In genomic region chr18:59748628-59749360, GRCh38 we compare ENCODE assay signal across 1 cellular context.
TF ChIP-seq lines count a peak whose summit lies in the region.

No MANE protein-coding gene starts in this region.

TF ChIP-seq in IMR-90, 13 proteins besides CTCF, POLR2A, EP300 and RAD21:
- TF ChIP-seq CHD1 (IDR thresholded peaks at IDR 0.05; ENCODE audit: low read depth, low read length) (no peak), ELK1 (IDR thresholded peaks at IDR 0.05; ENCODE audit: borderline replicate concordance, low read depth, low read length) (no peak), SMC3 (IDR thresholded peaks at IDR 0.05; ENCODE audit: low read depth, low read length) (no peak), RCOR1 (IDR thresholded peaks at IDR 0.05; ENCODE audit: insufficient replicate concordance, low read length) (no peak), NFE2L2 (IDR thresholded peaks at IDR 0.05; ENCODE audit: low read depth, low read length) (no peak), MAZ (IDR thresholded peaks at IDR 0.05; ENCODE audit: borderline replicate concordance, low read depth, low read length) (no peak), MAFK (IDR thresholded peaks at IDR 0.05; ENCODE audit: low read depth, low read length) (no peak), CEBPB (IDR thresholded peaks at IDR 0.05; ENCODE audit: low read depth, low read length) (peak; percentile 57; the same call in 1 of the 2 replicates), BHLHE40 (IDR thresholded peaks at IDR 0.05; ENCODE audit: low read depth, low read length) (peak; percentile 25; the same call in 1 of the 2 replicates), RFX5 (IDR thresholded peaks at IDR 0.05; ENCODE audit: low read depth, low read length) (no peak), FOS (IDR thresholded peaks at IDR 0.05; ENCODE audit: low read depth, low read length) (peak; percentile 89), MXI1 (IDR thresholded peaks at IDR 0.05; ENCODE audit: borderline replicate concordance, low read depth, low read length) (no peak), USF2 (IDR thresholded peaks at IDR 0.05; ENCODE audit: low read depth, low read length) (no peak)
